Comparison of ENCODE assay signal across 1 cellular context in genomic region chr3:120147072-120147871, GRCh38.
TF ChIP-seq lines count a peak whose summit lies in the region.

No MANE protein-coding gene starts in this region.

TF ChIP-seq in HepG2, 621 proteins besides CTCF, POLR2A, EP300 and RAD21 (continued from another document):
- no peak for TF ChIP-seq GZF1 (CRISPR knock-in tag; IDR thresholded peaks at IDR 0.05)
- TF ChIP-seq PRMT3 (CRISPR knock-in tag; IDR thresholded peaks at IDR 0.05; ENCODE audit: borderline replicate concordance, low read depth), result no peak
- no peak for TF ChIP-seq SALL1 (CRISPR knock-in tag; IDR thresholded peaks at IDR 0.05)
- TF ChIP-seq ZNF740 (CRISPR knock-in tag; IDR thresholded peaks at IDR 0.05), result no peak
- TF ChIP-seq MIER3 (CRISPR knock-in tag; IDR thresholded peaks at IDR 0.05; ENCODE audit: borderline replicate concordance), result no peak
- TF ChIP-seq ZNF891 (CRISPR knock-in tag; IDR thresholded peaks at IDR 0.05), result no peak
